In genomic region chr20:674936-675452, GRCh38 we compare ENCODE assay signal across 15 cellular contexts. TPM values are rescaled to one million over a fixed set of nuclear protein-coding genes. Genes with fewer than 3 reads are reported as not detected.
DNase-seq lines count a peak whose midpoint lies in the region; ATAC-seq, FAIRE-seq and TF ChIP-seq lines count a peak whose summit lies in the region.
"Had no signal": no experiment of that assay in that cellular context is flagged by ENCODE, and none has a peak within 500 bp of the region (broad histone marks: within the 10 kb centered on the region; RNA-seq: fewer than 3 reads in every experiment).

No MANE protein-coding gene starts in this region.

- H3K27me3 ChIP-seq in left ventricle myocardium inferior (ENCODE audit: low read depth) = peaks cover 86% of the 10 kb centered on the region
- H3K27me3 ChIP-seq in SK-N-SH (ENCODE audit: insufficient read depth) = peaks cover 24% of the 10 kb centered on the region; the same call in 1 of the 2 replicates
- peaks cover 3% of the 10 kb centered on the region; the same call in 1 of the 2 replicates for H3K27me3 ChIP-seq in iPS DF 6.9 (ENCODE audit: control insufficient read depth, insufficient read depth, low read length)

- H3K9me2 ChIP-seq in SK-N-SH = no peaks in the 10 kb centered on the region

- TF ChIP-seq CTCF in left ventricle myocardium inferior (IDR thresholded peaks at IDR 0.05; ENCODE audit: borderline replicate concordance) = no peak
- no peak for TF ChIP-seq CTCF in SK-N-SH (IDR thresholded peaks at IDR 0.05)

- TF ChIP-seq EP300 in SK-N-SH (IDR thresholded peaks at IDR 0.05; ENCODE audit: borderline replicate concordance in 1 of 2, low read depth in 1 of 2, low read length in 1 of 2) = no peak

- H3K4me2 ChIP-seq in SK-N-SH = peak overlapping the region; percentile 76

- H4K20me1 ChIP-seq in SK-N-SH (ENCODE audit: insufficient read depth) = peaks cover 11% of the 10 kb centered on the region; the same call in 1 of the 2 replicates

- 7% methylated on average over 16 of the region's 27 CpGs for WGBS in SK-N-SH (ENCODE audit: low lambda C conversion rate)
- WGBS in iPS DF 6.9 (ENCODE audit: insufficient coverage, insufficient read length) = no CpG with 5 or more reads among the region's 27 CpGs

- POLR2A ChIA-PET in SK-N-SH (lab: Yijun Ruan, JAX) = interaction anchor here (0.6 to 1.4 kb wide), 5 partner anchors 15 to 47 kb away, joined by 3 to 8 read pairs (median 3); no protein-coding TSS in a partner anchor

- H3K9me3 ChIP-seq in left ventricle myocardium inferior (replicated peaks) (no peaks in the 10 kb centered on the region), SK-N-SH (no peaks in the 10 kb centered on the region), iPS DF 6.9 (ENCODE audit: control insufficient read depth, insufficient read depth, low read length) (no peaks in the 10 kb centered on the region)
- H3K9me3 ChIP-seq: colonic mucosa, tibial artery had no signal

- H3K36me3 ChIP-seq in left ventricle myocardium inferior (no peaks in the 10 kb centered on the region), SK-N-SH (replicated peaks in 1 of 2; ENCODE audit: control insufficient read depth in 1 of 2, insufficient read depth in 2 of 2, low read length in 1 of 2) (no peaks in the 10 kb centered on the region), iPS DF 6.9 (ENCODE audit: control insufficient read depth, insufficient read depth, low read length) (no peaks in the 10 kb centered on the region)
- H3K36me3 ChIP-seq: colonic mucosa, tibial artery had no signal

- H3K27ac ChIP-seq in left ventricle myocardium inferior (replicated peaks) = no peak overlapping the region
- peak overlapping the region in 1 of 2 experiments; percentile 74; a peak in 2 of 4 replicates for H3K27ac ChIP-seq in SK-N-SH (ENCODE audit: low read depth in 2 of 2, low read length in 1 of 2)
- no peak overlapping the region for H3K27ac ChIP-seq in iPS DF 6.9 (ENCODE audit: low read length)
- H3K27ac ChIP-seq: colonic mucosa, tibial artery had no signal

- no peak overlapping the region for H3K9ac ChIP-seq in SK-N-SH

- DNase-seq in left ventricle myocardium inferior = no peak
- no peak for DNase-seq in left cardiac atrium
- DNase-seq in SK-N-SH = peak; percentile 83
- DNase-seq in iPS DF 6.9 (ENCODE audit: low read depth, low spot score) = no peak
- no peak for DNase-seq in GM12892 (ENCODE audit: insufficient read length)
- DNase-seq in HuH-7.5 (ENCODE audit: low spot score) = no peak

- no peaks in the 10 kb centered on the region for H3K79me2 ChIP-seq in SK-N-SH (ENCODE audit: insufficient read depth)

- no peak overlapping the region for H2AFZ ChIP-seq in SK-N-SH (ENCODE audit: low read depth)

- ATAC-seq in left cardiac atrium = no peak
- ATAC-seq in GM19452 (IDR thresholded peaks at IDR 0.05; ENCODE audit: unreplicated experiment) = no peak
- no peak for ATAC-seq in HG02852 (IDR thresholded peaks at IDR 0.05; ENCODE audit: unreplicated experiment)

- H3K4me3 ChIP-seq in left ventricle myocardium inferior (peak overlapping the region; percentile 56), SK-N-SH (ENCODE audit: low read depth in 2 of 2, low read length in 1 of 2) (peak overlapping the region in 1 of 2 experiments; percentile 46; a peak in 3 of 4 replicates), iPS DF 6.9 (ENCODE audit: low read length) (peak overlapping the region; percentile 25; the same call in 1 of the 2 replicates)
- H3K4me3 ChIP-seq: colonic mucosa had no signal

- CTCF ChIA-PET in SK-N-SH (lab: Yijun Ruan, JAX) = interaction anchor here (0.9 to 3.1 kb wide), 7 partner anchors 15 to 64 kb away, joined by 4 to 18 read pairs (median 5); no protein-coding TSS in a partner anchor

- H3F3A ChIP-seq in SK-N-SH (replicated peaks; ENCODE audit: insufficient read depth) = no peaks in the 10 kb centered on the region

- H3K4me1 ChIP-seq in left ventricle myocardium inferior (peaks cover 29% of the 10 kb centered on the region), SK-N-SH (ENCODE audit: control insufficient read depth in 1 of 2, insufficient read depth in 2 of 2, low read depth in 1 of 2, low read length in 1 of 2) (peaks cover 0 to 10% of the 10 kb centered on the region in 2 experiments; a peak in 1 of 4 replicates), iPS DF 6.9 (ENCODE audit: control insufficient read depth, insufficient read depth, low read length) (peaks cover 4% of the 10 kb centered on the region; the same call in 1 of the 2 replicates)
- H3K4me1 ChIP-seq: colonic mucosa had no signal

- TF ChIP-seq RAD21 in SK-N-SH (IDR thresholded peaks at IDR 0.05; ENCODE audit: low read length) = no peak

- intact Hi-C loops in left ventricle myocardium inferior (cut with micrococcal nuclease) = no loop called here
- intact Hi-C loops in left cardiac atrium (cut with DNase I) = no loop called here

- no peak for TF ChIP-seq POLR2A in GM12892 (IDR thresholded peaks at IDR 0.05; ENCODE audit: low read depth, low read length)

- FAIRE-seq in GM12892 (lab: Jason Lieb, UNC) = no peak
- FAIRE-seq: RCC 7860 had no signal

TF ChIP-seq in SK-N-SH, 30 proteins besides CTCF, POLR2A, EP300 and RAD21:
- no peak for TF ChIP-seq TAF1 (IDR thresholded peaks at IDR 0.05; ENCODE audit: borderline replicate concordance, low read depth, low read length)
- no peak for TF ChIP-seq YY1 (IDR thresholded peaks at IDR 0.05; ENCODE audit: low read depth)
- TF ChIP-seq POLR2AphosphoS5 (IDR thresholded peaks at IDR 0.05; ENCODE audit: low read depth, low read length) = no peak

RNA-seq across cellular contexts. Expression of gene SCRT2, which starts 0.6 kb away (rescaled TPM):
- not detected for total RNA-seq in left ventricle myocardium inferior
- total RNA-seq in left cardiac atrium = not detected
- polyA plus RNA-seq in SK-N-SH (2012; rRNA removed) = not detected in 2 replicates
- 0.01 and 0.05 TPM in 2 replicates for polyA plus RNA-seq in SK-N-SH (2012; cell fraction: cytosol; rRNA removed)
- polyA plus RNA-seq in SK-N-SH (2012; cell fraction: nucleus; rRNA removed) = 0.04 and 0.08 TPM in 2 replicates
- not detected for polyA plus RNA-seq in GM12892 (2012; ENCODE audit: missing spikeins)
- total RNA-seq: activated B cell treated with CpG ODN at 0.5 μM for 24 hours, colonic mucosa, esophagus mucosa, liver, T-cell had no signal
- polyA plus RNA-seq: liver had no signal

RNA-seq across cellular contexts. Expression of gene SRXN1, which starts 22.0 kb away (rescaled TPM):
- total RNA-seq in left ventricle myocardium inferior = 55.3 TPM
- total RNA-seq in left cardiac atrium = 10 to 100 TPM; 34.1 to 38.9 TPM
- 26.2 and 36.0 TPM in 2 replicates for polyA plus RNA-seq in SK-N-SH (2012; rRNA removed)
- 31.0 and 35.8 TPM in 2 replicates for polyA plus RNA-seq in SK-N-SH (2012; cell fraction: cytosol; rRNA removed)
- 7.4 and 14.4 TPM in 2 replicates for polyA plus RNA-seq in SK-N-SH (2012; cell fraction: nucleus; rRNA removed)
- polyA plus RNA-seq in GM12892 (2012; ENCODE audit: missing spikeins) = 13.7 TPM
